ENCODE assay signal across 17 cellular contexts in the genomic region with DNA sequence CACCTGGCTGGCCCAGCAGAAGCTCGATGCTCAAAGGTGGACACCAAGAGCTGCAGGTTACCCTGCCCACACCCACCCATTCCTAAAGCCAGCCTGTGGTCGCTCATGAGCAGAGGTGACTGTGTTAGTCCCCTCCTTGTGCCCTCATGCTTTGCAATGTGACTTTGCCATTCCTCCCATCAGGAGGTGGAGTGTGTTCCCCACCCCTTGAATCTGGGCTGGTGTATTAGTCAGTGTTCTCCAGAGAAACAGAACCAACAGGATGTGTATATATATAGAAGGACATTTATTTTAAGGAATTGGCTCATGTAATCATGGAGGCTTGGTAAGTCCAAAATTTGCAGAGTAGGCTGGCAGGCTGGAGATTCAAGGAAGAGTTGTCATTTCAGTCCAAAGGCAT. TPM values are rescaled to one million over a fixed set of nuclear protein-coding genes. Genes with fewer than 3 reads are reported as not detected.
DNase-seq lines count a peak whose midpoint lies in the region; ATAC-seq and TF ChIP-seq lines count a peak whose summit lies in the region.
"Had no signal": no experiment of that assay in that cellular context is flagged by ENCODE, and none has a peak within 500 bp of the region (broad histone marks: within the 10 kb centered on the region; RNA-seq: fewer than 3 reads in every experiment).

No MANE protein-coding gene starts in this region.

- no peak overlapping the region for H3K27ac Mint-ChIP-seq in activated CD4-positive, alpha-beta T cell treated with anti-CD3 and anti-CD28 coated beads for 36 hours
- H3K27ac Mint-ChIP-seq: activated CD4-positive, alpha-beta memory T cell treated with anti-CD3 and anti-CD28 coated beads for 36 hours; activated T-helper 1 cell treated with anti-CD3 and anti-CD28 coated beads, Interleukin-12 subunit alpha, Interleukin-12 subunit beta, Interleukin-2, Interleukin-4 antibody, amounts not matched to agents 30 ng/mL and 10 ng/mL and 1 ng/mL, durations not matched to agents 14 hours and 24 hours and 36 hours; natural killer cell treated with Interleukin-12 subunit alpha and Interleukin-12 subunit beta and Interleukin-15 and Interleukin-18, amount 100 ng/mL, for 72 hours had no signal

- H3K27me3 ChIP-seq in ascending aorta = no peaks in the 10 kb centered on the region
- H3K27me3 ChIP-seq: testis had no signal

- H3K4me3 Mint-ChIP-seq in activated CD4-positive, alpha-beta T cell treated with anti-CD3 and anti-CD28 coated beads for 36 hours = no peak overlapping the region
- H3K4me3 Mint-ChIP-seq: activated CD4-positive, alpha-beta memory T cell treated with anti-CD3 and anti-CD28 coated beads for 36 hours; activated T-helper 1 cell treated with anti-CD3 and anti-CD28 coated beads, Interleukin-12 subunit alpha, Interleukin-12 subunit beta, Interleukin-2, Interleukin-4 antibody, amounts not matched to agents 30 ng/mL and 10 ng/mL and 1 ng/mL, durations not matched to agents 14 hours and 24 hours and 36 hours; natural killer cell treated with Interleukin-12 subunit alpha and Interleukin-12 subunit beta and Interleukin-15 and Interleukin-18, amount 100 ng/mL, for 72 hours had no signal

- POLR2A ChIA-PET in activated CD4-positive, alpha-beta T cell treated with anti-CD3 and anti-CD28 coated beads for 36 hours (lab: Charles Lee) = no interaction called here

- no peaks in the 10 kb centered on the region for H3K9me3 ChIP-seq in ascending aorta
- H3K9me3 ChIP-seq: testis had no signal

- peaks cover 13% of the 10 kb centered on the region for H3K4me1 Mint-ChIP-seq in activated CD4-positive, alpha-beta T cell treated with anti-CD3 and anti-CD28 coated beads for 36 hours

- DNase-seq in HT1080 (ENCODE audit: low read depth) = peak; percentile 72
- DNase-seq in ascending aorta (ENCODE audit: low spot score in 2 of 2) = peak; percentile 51 to 91
- DNase-seq in fibroblast of pulmonary artery (ENCODE audit: low read depth) = peak; percentile 53
- DNase-seq in stromal cell of bone marrow (ENCODE audit: low read depth) = peak; percentile 75
- no peak for DNase-seq in activated CD4-positive, alpha-beta T cell treated with anti-CD3 and anti-CD28 coated beads for 36 hours
- no peak for DNase-seq in HPDE6-E6E7 (ENCODE audit: extremely low spot score)
- DNase-seq: activated CD4-positive, alpha-beta memory T cell treated with anti-CD3 and anti-CD28 coated beads for 36 hours; C1 segment of cervical spinal cord; MM.1S; NCI-H1930; NCI-H526; OCI-M1; retina; testis had no signal

- ATAC-seq in activated CD4-positive, alpha-beta T cell treated with anti-CD3 and anti-CD28 coated beads for 36 hours = no peak
- no peak for ATAC-seq in HG03097 (IDR thresholded peaks at IDR 0.05; ENCODE audit: low FRiP score, unreplicated experiment)
- ATAC-seq: natural killer cell treated with Interleukin-12 subunit alpha and Interleukin-12 subunit beta and Interleukin-15 and Interleukin-18, amount 100 ng/mL, for 72 hours had no signal

- CTCF ChIA-PET in activated CD4-positive, alpha-beta T cell treated with anti-CD3 and anti-CD28 coated beads for 36 hours (lab: Charles Lee) = interaction anchor here (0.6 to 4.5 kb wide), 4 partner anchors 13 to 78 kb away, joined by 3 to 16 read pairs (median 5); no protein-coding TSS in a partner anchor

- no peaks in the 10 kb centered on the region for H3K36me3 Mint-ChIP-seq in activated CD4-positive, alpha-beta T cell treated with anti-CD3 and anti-CD28 coated beads for 36 hours (ENCODE audit: low read depth)
- H3K36me3 Mint-ChIP-seq: activated CD4-positive, alpha-beta memory T cell treated with anti-CD3 and anti-CD28 coated beads for 36 hours; natural killer cell treated with Interleukin-12 subunit alpha and Interleukin-12 subunit beta and Interleukin-15 and Interleukin-18, amount 100 ng/mL, for 72 hours had no signal

- TF ChIP-seq CTCF in ascending aorta (IDR thresholded peaks at IDR 0.05) = no peak
- TF ChIP-seq CTCF in fibroblast of pulmonary artery (IDR thresholded peaks at IDR 0.05; ENCODE audit: low read length, missing control alignments) = no peak

- intact Hi-C loops in ascending aorta (cut with DNase I) = loop anchor here (5.0 kb wide), 1 partner anchor 257 kb away; no protein-coding TSS in a partner anchor
- intact Hi-C loops in activated CD4-positive, alpha-beta T cell treated with anti-CD3 and anti-CD28 coated beads for 36 hours (cut with DNase I, micrococcal nuclease) = no loop called here

- peak overlapping the region; percentile 93 to 94 for H3K27ac ChIP-seq in ascending aorta
- H3K27ac ChIP-seq: testis had no signal

- H3K4me1 ChIP-seq in ascending aorta = peaks cover 19 to 71% of the 10 kb centered on the region in 2 donors

- H3K9me3 Mint-ChIP-seq in activated CD4-positive, alpha-beta T cell treated with anti-CD3 and anti-CD28 coated beads for 36 hours (ENCODE audit: low read depth) = no peaks in the 10 kb centered on the region
- H3K9me3 Mint-ChIP-seq: activated CD4-positive, alpha-beta memory T cell treated with anti-CD3 and anti-CD28 coated beads for 36 hours; natural killer cell treated with Interleukin-12 subunit alpha and Interleukin-12 subunit beta and Interleukin-15 and Interleukin-18, amount 100 ng/mL, for 72 hours had no signal

- no peak overlapping the region for H3K4me3 ChIP-seq in ascending aorta
- H3K4me3 ChIP-seq in fibroblast of pulmonary artery (replicated peaks; ENCODE audit: low read depth, low read length) = no peak overlapping the region
- H3K4me3 ChIP-seq: testis had no signal

- H3K36me3 ChIP-seq in ascending aorta = no peaks in the 10 kb centered on the region

- no peaks in the 10 kb centered on the region for H3K27me3 Mint-ChIP-seq in activated CD4-positive, alpha-beta T cell treated with anti-CD3 and anti-CD28 coated beads for 36 hours
- H3K27me3 Mint-ChIP-seq: activated CD4-positive, alpha-beta memory T cell treated with anti-CD3 and anti-CD28 coated beads for 36 hours had no signal

RNA-seq across cellular contexts. Expression of gene RNF24, which starts 54.4 kb away (rescaled TPM):
- total RNA-seq in HT1080 (2014; rRNA removed; shearing (Covaris generic)) = 17.8 and 22.0 TPM in 2 replicates
- polyA plus RNA-seq in HT1080 (2015; cell fraction: cytosol; rRNA removed) = 32.8 and 41.9 TPM in 2 replicates
- polyA plus RNA-seq in HT1080 (2015; cell fraction: nucleus; rRNA removed) = 37.0 and 38.2 TPM in 2 replicates
- total RNA-seq in ascending aorta = 12.0 TPM
- total RNA-seq in activated CD4-positive, alpha-beta T cell treated with anti-CD3 and anti-CD28 coated beads for 36 hours = 10 to 100 TPM; 11.6 to 14.8 TPM

Comparison
In these comparisons a context has a peak if more than half of its experiments do, and no peak if none do; other contexts are left out.
1. DNase-seq: peak in HT1080 (single experiment), ascending aorta (2 of 2), fibroblast of pulmonary artery (single experiment) and stromal cell of bone marrow (single experiment); none in activated CD4-positive, alpha-beta T cell treated with anti-CD3 and anti-CD28 coated beads for 36 hours (single experiment) and HPDE6-E6E7 (single experiment).